20 cellular contexts compared by ENCODE assay signal in genomic region chr1:217717959-217718358, GRCh38.
"Had no signal": no experiment of that assay in that cellular context is flagged by ENCODE, and none has a peak within 500 bp of the region (broad histone marks: within the 10 kb centered on the region; RNA-seq: fewer than 3 reads in every experiment).

No MANE protein-coding gene starts in this region.

- H3K4me1 Mint-ChIP-seq: activated naive CD8-positive, alpha-beta T cell treated with anti-CD3 and anti-CD28 coated beads, Interleukin-2, amount 10 ng/mL, durations not matched to agents 7 days and 5 days; memory B cell had no signal

- H3K4me3 Mint-ChIP-seq: activated naive CD8-positive, alpha-beta T cell treated with anti-CD3 and anti-CD28 coated beads, Interleukin-2, amount 10 ng/mL, durations not matched to agents 7 days and 5 days; memory B cell; natural killer cell treated with Interleukin-12 subunit alpha and Interleukin-12 subunit beta and Interleukin-15 and Interleukin-18, amount 100 ng/mL, for 72 hours had no signal

- H3K9me3 Mint-ChIP-seq: activated naive CD8-positive, alpha-beta T cell treated with anti-CD3 and anti-CD28 coated beads, Interleukin-2, amount 10 ng/mL, durations not matched to agents 7 days and 5 days; memory B cell had no signal

- ATAC-seq: gastrocnemius medialis; heart right ventricle; natural killer cell treated with Interleukin-12 subunit alpha and Interleukin-12 subunit beta and Interleukin-15 and Interleukin-18, amount 100 ng/mL, for 72 hours; right lobe of liver had no signal

- H3K27ac ChIP-seq: breast epithelium, gastrocnemius medialis, heart right ventricle, left ventricle myocardium inferior, right lobe of liver, thoracic aorta had no signal

- H3K4me1 ChIP-seq: breast epithelium, gastrocnemius medialis, heart right ventricle, left ventricle myocardium inferior, right lobe of liver had no signal

- H3K4me3 ChIP-seq: breast epithelium, gastrocnemius medialis, heart right ventricle, left ventricle myocardium inferior, right lobe of liver, thoracic aorta had no signal

- H3K36me3 Mint-ChIP-seq: activated naive CD8-positive, alpha-beta T cell treated with anti-CD3 and anti-CD28 coated beads, Interleukin-2, amount 10 ng/mL, durations not matched to agents 7 days and 5 days; memory B cell; natural killer cell treated with Interleukin-12 subunit alpha and Interleukin-12 subunit beta and Interleukin-15 and Interleukin-18, amount 100 ng/mL, for 72 hours had no signal

- H3K36me3 ChIP-seq: breast epithelium, gastrocnemius medialis, heart right ventricle, left ventricle myocardium inferior, right lobe of liver, thoracic aorta had no signal

- H3K27ac Mint-ChIP-seq: activated naive CD8-positive, alpha-beta T cell treated with anti-CD3 and anti-CD28 coated beads, Interleukin-2, amount 10 ng/mL, durations not matched to agents 7 days and 5 days; memory B cell; natural killer cell treated with Interleukin-12 subunit alpha and Interleukin-12 subunit beta and Interleukin-15 and Interleukin-18, amount 100 ng/mL, for 72 hours had no signal

- H3K27me3 ChIP-seq: breast epithelium, gastrocnemius medialis, heart right ventricle, right lobe of liver had no signal

- H3K27me3 Mint-ChIP-seq: activated naive CD8-positive, alpha-beta T cell treated with anti-CD3 and anti-CD28 coated beads, Interleukin-2, amount 10 ng/mL, durations not matched to agents 7 days and 5 days; memory B cell; natural killer cell treated with Interleukin-12 subunit alpha and Interleukin-12 subunit beta and Interleukin-15 and Interleukin-18, amount 100 ng/mL, for 72 hours had no signal

- DNase-seq: activated CD4-positive, alpha-beta T cell treated with anti-CD3 and anti-CD28 coated beads, Interleukin-2, amount 50 U/mL, for 4 hours; activated CD4-positive, CD25-positive, alpha-beta regulatory T cell treated with anti-CD3 and anti-CD28 coated beads, Interleukin-2, amount 50 U/mL, for 72 hours; activated naive CD4-positive, alpha-beta T cell; activated naive CD8-positive, alpha-beta T cell treated with anti-CD3 and anti-CD28 coated beads, Interleukin-2, amount 10 ng/mL, durations not matched to agents 7 days and 5 days; activated T-cell treated with anti-CD3 and anti-CD28 coated beads for 4 hours; anterior cingulate cortex; cerebellar nuclear complex; effector memory CD4-positive, alpha-beta T cell; gastrocnemius medialis; heart right ventricle; left ventricle myocardium inferior; nucleus accumbens; right lobe of liver; stimulated activated CD4-positive, alpha-beta T cell treated with anti-CD3 and anti-CD28 coated beads, Interleukin-1b, Interleukin-23, amount 100 ng/mL, for 48 hours; T-helper 1 cell; T1000 had no signal
